1 cellular context compared by ENCODE assay signal in the genomic region with DNA sequence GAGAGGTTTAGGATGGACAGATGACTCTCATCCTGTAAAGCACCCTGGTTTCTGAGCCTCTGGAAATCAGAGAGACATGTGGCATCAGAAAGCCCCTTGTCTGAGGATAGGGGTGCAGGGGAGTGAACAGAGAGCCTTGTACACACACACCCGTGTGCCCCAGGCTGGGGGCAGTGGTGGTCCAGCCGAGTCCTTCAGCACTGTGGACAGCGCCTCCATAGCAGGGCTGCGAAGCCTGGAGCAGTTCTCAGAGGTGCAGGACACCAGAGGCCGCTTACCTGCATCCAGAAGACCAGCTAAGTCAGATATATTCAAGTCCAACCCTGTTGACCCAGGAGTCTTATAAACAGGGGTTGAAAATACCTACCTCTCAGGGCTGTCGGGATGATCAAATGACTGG.
TF ChIP-seq lines count a peak whose summit lies in the region.

No MANE protein-coding gene starts in this region.

TF ChIP-seq in HepG2, 621 proteins besides CTCF, POLR2A, EP300 and RAD21 (continued from another document):
- TF ChIP-seq, protein P1, sequence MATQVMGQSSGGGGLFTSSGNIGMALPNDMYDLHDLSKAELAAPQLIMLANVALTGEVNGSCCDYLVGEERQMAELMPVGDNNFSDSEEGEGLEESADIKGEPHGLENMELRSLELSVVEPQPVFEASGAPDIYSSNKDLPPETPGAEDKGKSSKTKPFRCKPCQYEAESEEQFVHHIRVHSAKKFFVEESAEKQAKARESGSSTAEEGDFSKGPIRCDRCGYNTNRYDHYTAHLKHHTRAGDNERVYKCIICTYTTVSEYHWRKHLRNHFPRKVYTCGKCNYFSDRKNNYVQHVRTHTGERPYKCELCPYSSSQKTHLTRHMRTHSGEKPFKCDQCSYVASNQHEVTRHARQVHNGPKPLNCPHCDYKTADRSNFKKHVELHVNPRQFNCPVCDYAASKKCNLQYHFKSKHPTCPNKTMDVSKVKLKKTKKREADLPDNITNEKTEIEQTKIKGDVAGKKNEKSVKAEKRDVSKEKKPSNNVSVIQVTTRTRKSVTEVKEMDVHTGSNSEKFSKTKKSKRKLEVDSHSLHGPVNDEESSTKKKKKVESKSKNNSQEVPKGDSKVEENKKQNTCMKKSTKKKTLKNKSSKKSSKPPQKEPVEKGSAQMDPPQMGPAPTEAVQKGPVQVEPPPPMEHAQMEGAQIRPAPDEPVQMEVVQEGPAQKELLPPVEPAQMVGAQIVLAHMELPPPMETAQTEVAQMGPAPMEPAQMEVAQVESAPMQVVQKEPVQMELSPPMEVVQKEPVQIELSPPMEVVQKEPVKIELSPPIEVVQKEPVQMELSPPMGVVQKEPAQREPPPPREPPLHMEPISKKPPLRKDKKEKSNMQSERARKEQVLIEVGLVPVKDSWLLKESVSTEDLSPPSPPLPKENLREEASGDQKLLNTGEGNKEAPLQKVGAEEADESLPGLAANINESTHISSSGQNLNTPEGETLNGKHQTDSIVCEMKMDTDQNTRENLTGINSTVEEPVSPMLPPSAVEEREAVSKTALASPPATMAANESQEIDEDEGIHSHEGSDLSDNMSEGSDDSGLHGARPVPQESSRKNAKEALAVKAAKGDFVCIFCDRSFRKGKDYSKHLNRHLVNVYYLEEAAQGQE (IDR thresholded peaks at IDR 0.05; ENCODE audit: borderline replicate concordance in 1 of 2, low read depth in 1 of 2, low read length in 2 of 2): peak; percentile 68 to 90
- TF ChIP-seq ZNF333 (CRISPR knock-in tag; IDR thresholded peaks at IDR 0.05; ENCODE audit: borderline replicate concordance): no peak
- TF ChIP-seq, protein P2, sequence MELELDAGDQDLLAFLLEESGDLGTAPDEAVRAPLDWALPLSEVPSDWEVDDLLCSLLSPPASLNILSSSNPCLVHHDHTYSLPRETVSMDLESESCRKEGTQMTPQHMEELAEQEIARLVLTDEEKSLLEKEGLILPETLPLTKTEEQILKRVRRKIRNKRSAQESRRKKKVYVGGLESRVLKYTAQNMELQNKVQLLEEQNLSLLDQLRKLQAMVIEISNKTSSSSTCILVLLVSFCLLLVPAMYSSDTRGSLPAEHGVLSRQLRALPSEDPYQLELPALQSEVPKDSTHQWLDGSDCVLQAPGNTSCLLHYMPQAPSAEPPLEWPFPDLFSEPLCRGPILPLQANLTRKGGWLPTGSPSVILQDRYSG (CRISPR knock-in tag; IDR thresholded peaks at IDR 0.05): no peak
